8 cellular contexts compared by ENCODE assay signal in the genomic region with DNA sequence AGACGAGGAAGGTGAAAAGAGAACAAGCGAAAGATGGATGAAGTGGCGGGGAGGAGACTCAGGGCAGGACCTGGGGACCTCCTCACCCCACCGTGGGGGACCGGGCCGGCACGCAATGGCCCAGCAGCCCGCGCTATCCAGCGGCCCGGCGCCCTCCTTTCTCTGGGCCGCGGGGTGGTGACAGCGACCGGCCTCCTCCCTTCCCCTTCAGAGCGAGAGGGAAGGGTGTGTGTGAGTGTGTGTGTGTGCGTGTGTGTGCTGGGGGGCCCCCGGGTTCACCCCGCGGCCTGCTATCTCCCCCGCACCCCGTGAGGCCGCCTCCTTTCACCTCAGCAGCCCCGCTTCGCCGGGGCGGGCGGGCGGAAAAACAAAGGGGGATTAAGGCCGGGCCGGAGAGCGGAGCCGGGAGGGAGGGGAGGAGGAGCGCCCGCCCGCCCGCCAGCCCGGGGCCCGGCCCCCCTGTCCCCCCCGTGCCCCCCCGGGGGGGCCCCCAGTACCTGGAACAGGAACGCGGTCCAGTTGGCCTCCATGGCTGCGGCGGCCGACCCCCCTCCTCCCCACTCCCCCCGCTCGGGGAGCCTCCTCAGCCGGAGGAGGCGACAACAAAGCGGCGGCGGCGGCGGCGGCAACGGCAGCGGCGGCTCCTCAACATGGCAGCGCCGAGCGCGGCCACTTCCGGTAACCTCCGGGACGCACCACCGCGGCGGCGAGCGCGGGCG. TPM values are rescaled to one million over a fixed set of nuclear protein-coding genes. Genes with fewer than 3 reads are reported as not detected.
DNase-seq lines count a peak whose midpoint lies in the region; ATAC-seq and TF ChIP-seq lines count a peak whose summit lies in the region.

A gene with protein sequence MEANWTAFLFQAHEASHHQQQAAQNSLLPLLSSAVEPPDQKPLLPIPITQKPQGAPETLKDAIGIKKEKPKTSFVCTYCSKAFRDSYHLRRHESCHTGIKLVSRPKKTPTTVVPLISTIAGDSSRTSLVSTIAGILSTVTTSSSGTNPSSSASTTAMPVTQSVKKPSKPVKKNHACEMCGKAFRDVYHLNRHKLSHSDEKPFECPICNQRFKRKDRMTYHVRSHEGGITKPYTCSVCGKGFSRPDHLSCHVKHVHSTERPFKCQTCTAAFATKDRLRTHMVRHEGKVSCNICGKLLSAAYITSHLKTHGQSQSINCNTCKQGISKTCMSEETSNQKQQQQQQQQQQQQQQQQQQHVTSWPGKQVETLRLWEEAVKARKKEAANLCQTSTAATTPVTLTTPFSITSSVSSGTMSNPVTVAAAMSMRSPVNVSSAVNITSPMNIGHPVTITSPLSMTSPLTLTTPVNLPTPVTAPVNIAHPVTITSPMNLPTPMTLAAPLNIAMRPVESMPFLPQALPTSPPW (minus strand): TSS at position 673 of the 719 bp plus-strand sequence. CDS start 143 bp downstream, at position 530.

- WGBS in thyroid gland, 2 donors, result 0% methylated on average over 7 to 9 of the region's 74 CpGs

- H3K4me1 Mint-ChIP-seq in activated naive CD8-positive, alpha-beta T cell treated with anti-CD3 and anti-CD28 coated beads for 36 hours, result peaks cover 65% of the 10 kb centered on the region

- H2AFZ ChIP-seq in parathyroid adenoma, result peak within 1 kb of the TSS; percentile 90

- H3K4me3 ChIP-seq in parathyroid adenoma (ENCODE audit: low read depth, low read length), result peak within 1 kb of the TSS; percentile 77
- peak within 1 kb of the TSS; percentile 57 to 87 (median 61) for H3K4me3 ChIP-seq in thyroid gland (replicated peaks in 1 of 3)

- H3K4me2 ChIP-seq in parathyroid adenoma (ENCODE audit: low read length), result peak within 1 kb of the TSS; percentile 97

- intact Hi-C loops in Right ventricle myocardium inferior (cut with DNase I), result loop anchor here (1.0 to 5.0 kb wide), 3 partner anchors 33 to 110 kb away; a partner anchor contains a TSS
- intact Hi-C loops in thyroid gland (cut with DNase I), result no loop called here

- peaks cover 23% of the 10 kb centered on the region for H3K79me2 ChIP-seq in parathyroid adenoma

- no peaks in the 10 kb centered on the region for H3K27me3 ChIP-seq in parathyroid adenoma (ENCODE audit: control insufficient read depth, insufficient read depth, low read length)
- no peaks in the 10 kb centered on the region for H3K27me3 ChIP-seq in thyroid gland

- H3K9me3 ChIP-seq in parathyroid adenoma (ENCODE audit: control insufficient read depth, low read length) (no peaks in the 10 kb centered on the region), thyroid gland (no peaks in the 10 kb centered on the region)

- no peaks in the 10 kb centered on the region for H3K27me3 Mint-ChIP-seq in activated naive CD8-positive, alpha-beta T cell treated with anti-CD3 and anti-CD28 coated beads for 36 hours

- H3K4me3 Mint-ChIP-seq in activated naive CD8-positive, alpha-beta T cell treated with anti-CD3 and anti-CD28 coated beads for 36 hours, result peak within 1 kb of the TSS; percentile 90

- DNase-seq in DMS153 (lab: John Stamatoyannopoulos, UW), result peak; percentile 34
- peak; percentile 45 for DNase-seq in HuH-7 (ENCODE audit: low spot score)
- DNase-seq in SKM-1 treated with dmso at 0.1 percent for 144 hours (lab: John Stamatoyannopoulos, UW; ENCODE audit: unreplicated experiment), result peak; percentile 56
- DNase-seq in activated naive CD8-positive, alpha-beta T cell treated with anti-CD3 and anti-CD28 coated beads for 36 hours, result peak; percentile 82
- DNase-seq in Right ventricle myocardium inferior (ENCODE audit: missing footprints), result peak; percentile 94
- peak; percentile 77 to 81 for DNase-seq in thyroid gland

- peak within 1 kb of the TSS; percentile 56 for H3K9ac ChIP-seq in parathyroid adenoma

- H3K27ac Mint-ChIP-seq in activated naive CD8-positive, alpha-beta T cell treated with anti-CD3 and anti-CD28 coated beads for 36 hours, result peak within 1 kb of the TSS; percentile 92

- H3K4me1 ChIP-seq in parathyroid adenoma (peaks cover 13% of the 10 kb centered on the region), thyroid gland (peaks cover 33 to 37% of the 10 kb centered on the region in 2 donors)

- H3K27ac ChIP-seq in parathyroid adenoma, result peak within 1 kb of the TSS; percentile 88
- H3K27ac ChIP-seq in thyroid gland, result peak within 1 kb of the TSS; percentile 73 to 97 (median 97)

- ATAC-seq in GM21423 (IDR thresholded peaks at IDR 0.05; ENCODE audit: unreplicated experiment) (peak; percentile 71), Right ventricle myocardium inferior (peak; percentile 71)

- H3K36me3 ChIP-seq in parathyroid adenoma (ENCODE audit: control insufficient read depth, insufficient read depth, low read length), result no peaks in the 10 kb centered on the region
- no peaks in the 10 kb centered on the region for H3K36me3 ChIP-seq in thyroid gland

- no peak for TF ChIP-seq CTCF in parathyroid adenoma (IDR thresholded peaks at IDR 0.05)
- TF ChIP-seq CTCF in thyroid gland (IDR thresholded peaks at IDR 0.05), result no peak

- H3K9me3 Mint-ChIP-seq in activated naive CD8-positive, alpha-beta T cell treated with anti-CD3 and anti-CD28 coated beads for 36 hours, result no peaks in the 10 kb centered on the region

- H3K36me3 Mint-ChIP-seq in activated naive CD8-positive, alpha-beta T cell treated with anti-CD3 and anti-CD28 coated beads for 36 hours, result peaks cover 11% of the 10 kb centered on the region

- peak in 1 of 2 donors; percentile 58 for TF ChIP-seq POLR2A in thyroid gland (IDR thresholded peaks at IDR 0.05)

RNA-seq across cellular contexts. Expression of the gene that starts here (rescaled TPM):
- total RNA-seq in activated naive CD8-positive, alpha-beta T cell treated with anti-CD3 and anti-CD28 coated beads for 36 hours, result 10 to 100 TPM; 22.8 to 23.0 TPM
- total RNA-seq in Right ventricle myocardium inferior (74.2 TPM), thyroid gland (100 to 1,000 TPM in 1 of 4 donors, 10 to 100 TPM in 3; 88.5 to 147 (median 91.4) TPM)

Comparison
In these comparisons a context has a peak if more than half of its experiments do, and no peak if none do; other contexts are left out.
1. Peak in every context shown above with its lines: DNase-seq, ATAC-seq, H3K4me3 ChIP-seq and H3K27ac ChIP-seq.
2. DNase-seq: peak in every context shown above with its lines; median percentile 94 in Right ventricle myocardium inferior; 82 in activated naive CD8-positive, alpha-beta T cell treated with anti-CD3 and anti-CD28 coated beads for 36 hours; 79 in thyroid gland; 56 in SKM-1 treated with dmso at 0.1 percent for 144 hours; 45 in HuH-7; 34 in DMS153.